In the genomic region with DNA sequence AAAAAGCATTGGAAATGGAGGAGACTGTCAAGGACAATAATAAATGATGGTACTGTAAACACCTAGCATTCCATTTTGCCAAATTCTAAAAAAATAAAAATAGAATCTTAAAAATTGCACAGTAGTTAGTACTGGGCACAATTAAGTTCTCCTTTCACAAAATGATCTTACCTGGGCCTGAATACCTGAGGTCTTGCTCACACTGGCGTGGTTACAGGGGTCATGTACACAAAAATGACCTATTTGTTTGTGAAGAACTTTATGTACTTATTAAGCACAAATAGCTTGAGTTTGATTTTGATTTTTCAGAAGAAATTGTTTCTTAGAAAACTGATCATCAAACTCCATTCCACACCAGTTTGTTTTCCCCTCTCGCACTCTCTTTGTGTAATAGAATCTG, we compare ENCODE assay signal across 24 cellular contexts.
"Had no signal": no experiment of that assay in that cellular context is flagged by ENCODE, and none has a peak within 500 bp of the region (broad histone marks: within the 10 kb centered on the region; RNA-seq: fewer than 3 reads in every experiment).

No MANE protein-coding gene starts in this region.

- H3K27ac ChIP-seq: colonic mucosa, epithelial cell of prostate, esophagus squamous epithelium, gastrocnemius medialis, heart right ventricle, left ventricle myocardium inferior, lower lobe of right lung had no signal

- H3K36me3 Mint-ChIP-seq: mesothelial cell of epicardium had no signal

- H3K27me3 ChIP-seq: colonic mucosa, esophagus squamous epithelium, gastrocnemius medialis, heart right ventricle had no signal

- H3K27ac Mint-ChIP-seq: dendritic cell treated with granulocyte-macrophage colony-stimulating factor and Interleukin-4, amounts not matched to agents 40 ng/mL and 50 ng/mL, for 4 days; effector memory CD8-positive, alpha-beta T cell; endodermal cell; mesothelial cell of epicardium; naive B cell had no signal

- H3K4me3 Mint-ChIP-seq: dendritic cell treated with granulocyte-macrophage colony-stimulating factor and Interleukin-4, amounts not matched to agents 40 ng/mL and 50 ng/mL, for 4 days; effector memory CD8-positive, alpha-beta T cell; endodermal cell; mesothelial cell of epicardium; naive B cell had no signal

- H3K9me3 Mint-ChIP-seq: endodermal cell had no signal

- H3K27me3 Mint-ChIP-seq: dendritic cell treated with granulocyte-macrophage colony-stimulating factor and Interleukin-4, amounts not matched to agents 40 ng/mL and 50 ng/mL, for 4 days; effector memory CD8-positive, alpha-beta T cell; naive B cell had no signal

- H3K4me1 Mint-ChIP-seq: endodermal cell, mesothelial cell of epicardium, naive B cell had no signal

- H3K4me3 ChIP-seq: colonic mucosa, esophagus squamous epithelium, gastrocnemius medialis, heart right ventricle, left ventricle myocardium inferior, lower lobe of right lung, mucosa of descending colon had no signal

- DNase-seq: colonic mucosa; cortex of kidney; effector CD8-positive, alpha-beta T cell; effector memory CD8-positive, alpha-beta T cell; endodermal cell; erythroblast; esophagus squamous epithelium; foreskin fibroblast; foreskin melanocyte; gastrocnemius medialis; glutamatergic neuron; head of caudate nucleus; heart right ventricle; hippocampal formation; left cardiac atrium; left ventricle myocardium inferior; lower lobe of right lung; mesenchymal stem cell; mucosa of descending colon; naive B cell had no signal

- H3K9me3 ChIP-seq: colonic mucosa, gastrocnemius medialis, lower lobe of right lung, mucosa of descending colon had no signal

- ATAC-seq: effector memory CD8-positive, alpha-beta T cell; esophagus mucosa; gastrocnemius medialis; heart right ventricle; left cardiac atrium; lower lobe of right lung; mucosa of descending colon had no signal

- H3K36me3 ChIP-seq: colonic mucosa, esophagus squamous epithelium, gastrocnemius medialis, heart right ventricle, left ventricle myocardium inferior, lower lobe of right lung had no signal

- H3K4me1 ChIP-seq: colonic mucosa, esophagus squamous epithelium, gastrocnemius medialis, heart right ventricle, left ventricle myocardium inferior, lower lobe of right lung had no signal
